Comparison of ENCODE assay signal across 20 cellular contexts in the genomic region with DNA sequence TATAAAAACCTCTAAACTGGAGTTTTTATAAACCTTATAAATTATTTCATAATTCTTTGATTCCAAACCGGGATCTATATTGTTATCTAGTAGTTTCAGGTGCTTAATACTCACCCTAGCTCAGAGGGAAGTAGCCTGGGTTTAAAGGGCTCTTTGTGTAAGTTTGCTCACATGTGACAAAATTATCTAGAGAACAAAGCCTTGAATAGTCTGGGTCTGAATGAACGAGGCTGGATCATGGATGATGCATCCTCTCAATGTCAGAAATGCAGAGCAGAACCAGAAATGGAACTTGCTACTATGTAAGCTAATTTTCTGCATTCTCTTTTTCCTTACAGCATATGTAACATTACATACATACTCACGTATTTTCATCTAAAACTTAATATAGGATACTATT.
DNase-seq lines count a peak whose midpoint lies in the region; ATAC-seq, FAIRE-seq and TF ChIP-seq lines count a peak whose summit lies in the region.
"Had no signal": no experiment of that assay in that cellular context is flagged by ENCODE, and none has a peak within 500 bp of the region (broad histone marks: within the 10 kb centered on the region; RNA-seq: fewer than 3 reads in every experiment).

No MANE protein-coding gene starts in this region.

- TF ChIP-seq CTCF in progenitor cell of endocrine pancreas (IDR thresholded peaks at IDR 0.05; ENCODE audit: unreplicated experiment) = no peak

- no peaks in the 10 kb centered on the region for H3K27me3 Mint-ChIP-seq in progenitor cell of endocrine pancreas

- peaks cover 6% of the 10 kb centered on the region for H3K4me1 Mint-ChIP-seq in progenitor cell of endocrine pancreas (ENCODE audit: low read depth)
- H3K4me1 Mint-ChIP-seq: GM23338 had no signal

- H3K9me3 Mint-ChIP-seq in progenitor cell of endocrine pancreas (ENCODE audit: low read depth) = no peaks in the 10 kb centered on the region
- H3K9me3 Mint-ChIP-seq: CD8-positive, alpha-beta T cell; GM23338 had no signal

- peak; percentile 61 for FAIRE-seq in frontal cortex (lab: Jason Lieb, UNC)
- FAIRE-seq: A549, GM12891 had no signal

- ATAC-seq in HG03457 (IDR thresholded peaks at IDR 0.05; ENCODE audit: unreplicated experiment) (no peak), HG02642 (IDR thresholded peaks at IDR 0.05; ENCODE audit: poor library complexity, unreplicated experiment) (no peak)
- ATAC-seq: A549; CD8-positive, alpha-beta T cell; GM23338; PC-3 had no signal

- H3K27ac Mint-ChIP-seq in progenitor cell of endocrine pancreas = peak overlapping the region; percentile 56
- H3K27ac Mint-ChIP-seq: CD8-positive, alpha-beta T cell; GM23338 had no signal

- peak; percentile 56 for DNase-seq in Ammon's horn (ENCODE audit: low spot score)
- peak; percentile 9 for DNase-seq in NCI-H774 (lab: John Stamatoyannopoulos, UW)
- DNase-seq in frontal cortex (ENCODE audit: low spot score in 2 of 2) = peak; percentile 4 to 6
- DNase-seq in progenitor cell of endocrine pancreas (ENCODE audit: low spot score, unreplicated experiment) = no peak
- no peak for DNase-seq in DMS53 (lab: John Stamatoyannopoulos, UW)
- DNase-seq: CD8-positive, alpha-beta T cell; HCEC 1CT; KBM-7; NCI-H1930; NCI-H2171 treated with DMSO at 0.1 percent for 48 hours; NCI-H446; NCI-H526 treated with DMSO at 0.1 percent for 48 hours; PC-3; RPMI8226; SHP77 treated with DMSO at 0.1 percent for 48 hours had no signal

- no peaks in the 10 kb centered on the region for H3K36me3 Mint-ChIP-seq in progenitor cell of endocrine pancreas (ENCODE audit: insufficient read depth)

- H3K4me3 Mint-ChIP-seq in progenitor cell of endocrine pancreas (ENCODE audit: low read depth) = no peak overlapping the region
- H3K4me3 Mint-ChIP-seq: CD8-positive, alpha-beta T cell; GM23338 had no signal

Comparison
In these comparisons a context has a peak if more than half of its experiments do, and no peak if none do; other contexts are left out.
1. DNase-seq: peak in Ammon's horn (single experiment), NCI-H774 (single experiment) and frontal cortex (2 of 2); none in progenitor cell of endocrine pancreas (single experiment) and DMS53 (single experiment).